ENCODE assay signal across 8 cellular contexts in the genomic region with DNA sequence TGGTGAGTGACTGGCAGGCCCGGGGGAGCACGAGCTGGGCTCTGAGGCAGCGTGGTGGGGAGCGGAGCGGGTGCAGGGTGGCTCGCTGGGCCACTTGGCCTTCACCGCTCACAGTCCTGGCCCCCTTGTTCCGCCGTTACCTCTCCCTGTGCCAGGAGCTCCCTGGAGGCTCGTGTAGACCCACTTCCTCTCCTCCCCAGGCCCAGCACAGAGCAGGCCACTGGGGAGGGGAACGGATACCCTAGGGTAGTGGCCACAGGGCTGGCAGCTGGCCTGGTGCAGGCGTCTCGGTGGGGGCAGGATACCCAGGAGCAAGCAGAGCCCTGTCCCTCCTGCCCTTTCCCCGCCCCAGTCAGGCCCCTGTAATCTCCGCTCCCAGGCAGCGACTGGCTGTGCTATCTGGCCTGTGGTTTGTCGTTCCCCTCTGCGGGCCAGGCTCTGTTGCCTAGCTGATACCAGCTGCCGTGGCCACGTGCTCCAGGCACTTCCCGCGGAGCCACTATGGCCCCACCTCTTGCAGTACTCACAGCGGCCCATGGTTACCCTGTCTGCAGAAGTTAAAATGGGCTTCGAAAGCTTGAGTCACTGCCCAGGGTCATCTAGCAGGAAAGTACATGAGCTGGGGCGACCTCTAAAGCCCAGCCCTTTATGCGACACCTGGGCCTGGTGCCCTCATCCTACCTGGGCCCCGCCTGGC. TPM values are rescaled to one million over a fixed set of nuclear protein-coding genes. Genes with fewer than 3 reads are reported as not detected.
A peak's percentile ranks its signal among the peaks of the same experiment; 100 is the strongest.
DNase-seq lines count a peak whose midpoint lies in the region; ATAC-seq and TF ChIP-seq lines count a peak whose summit lies in the region.

No MANE protein-coding gene starts in this region.

- H3K36me3 Mint-ChIP-seq in activated naive CD4-positive, alpha-beta T cell treated with anti-CD3 and anti-CD28 coated beads, Interleukin-2, amount 50 U/mL, for 24 hours, result peaks cover 3% of the 10 kb centered on the region

- ATAC-seq in GM21619 (IDR thresholded peaks at IDR 0.05; ENCODE audit: unreplicated experiment) (peak; percentile 66), SK-N-SH treated with all-trans-retinoic acid at 6 μM for 48 hours (peak; percentile 34), GM18873 (IDR thresholded peaks at IDR 0.05; ENCODE audit: low FRiP score, unreplicated experiment) (no peak)

- DNase-seq in lower leg skin (ENCODE audit: low spot score in 2 of 2) (peak; percentile 62 to 90), AG20443 (ENCODE audit: low spot score) (no peak), amniotic stem cell (lab: John Stamatoyannopoulos, UW) (no peak)
- DNase-seq in stimulated activated CD8-positive, alpha-beta memory T cell treated with anti-CD3 and anti-CD28 coated beads, Interleukin-4, amount 100 ng/mL, for 48 hours, result peak; percentile 65

- H3K27ac Mint-ChIP-seq in activated naive CD4-positive, alpha-beta T cell treated with anti-CD3 and anti-CD28 coated beads, Interleukin-2, amount 50 U/mL, for 24 hours, result peak overlapping the region; percentile 97

- 73 to 82% methylated on average over 23 to 27 of the region's 27 CpGs for WGBS in lower leg skin, 2 donors

- TF ChIP-seq POLR2A in lower leg skin (IDR thresholded peaks at IDR 0.05), result no peak

- H3K4me1 Mint-ChIP-seq in activated naive CD4-positive, alpha-beta T cell treated with anti-CD3 and anti-CD28 coated beads, Interleukin-2, amount 50 U/mL, for 24 hours, result peaks cover 26% of the 10 kb centered on the region

- intact Hi-C loops in lower leg skin (cut with DNase I; ENCODE audit: low total_unique reads), result no loop called here

- H3K4me3 Mint-ChIP-seq in activated naive CD4-positive, alpha-beta T cell treated with anti-CD3 and anti-CD28 coated beads, Interleukin-2, amount 50 U/mL, for 24 hours, result peak overlapping the region; percentile 60

- H3K27me3 Mint-ChIP-seq in activated naive CD4-positive, alpha-beta T cell treated with anti-CD3 and anti-CD28 coated beads, Interleukin-2, amount 50 U/mL, for 24 hours, result no peaks in the 10 kb centered on the region

- no peak overlapping the region for H3K4me3 ChIP-seq in lower leg skin (ENCODE audit: low read depth, poor library complexity, severe bottlenecking)

- no peak for TF ChIP-seq CTCF in lower leg skin (IDR thresholded peaks at IDR 0.05)

- no peaks in the 10 kb centered on the region for H3K9me3 Mint-ChIP-seq in activated naive CD4-positive, alpha-beta T cell treated with anti-CD3 and anti-CD28 coated beads, Interleukin-2, amount 50 U/mL, for 24 hours

TF ChIP-seq in SK-N-SH treated with all-trans-retinoic acid at 6 μM for 48 hours, 23 proteins besides CTCF, POLR2A, EP300 and RAD21:
- TF ChIP-seq CSDC2 (CRISPR knock-in tag; IDR thresholded peaks at IDR 0.05) (no peak), TCF4 (CRISPR knock-in tag; IDR thresholded peaks at IDR 0.05; ENCODE audit: borderline replicate concordance) (no peak), ARNTL (CRISPR knock-in tag; IDR thresholded peaks at IDR 0.05; ENCODE audit: borderline replicate concordance, low read depth) (no peak), GLIS3 (CRISPR knock-in tag; IDR thresholded peaks at IDR 0.05) (no peak), ZNF8 (CRISPR knock-in tag; IDR thresholded peaks at IDR 0.05) (no peak), TOX (CRISPR knock-in tag; IDR thresholded peaks at IDR 0.05; ENCODE audit: borderline replicate concordance) (no peak), ZFP3 (CRISPR knock-in tag; IDR thresholded peaks at IDR 0.05) (no peak), TSHZ2 (CRISPR knock-in tag; IDR thresholded peaks at IDR 0.05) (no peak), OSR1 (CRISPR knock-in tag; IDR thresholded peaks at IDR 0.05) (no peak), ZNF565 (CRISPR knock-in tag; conservative IDR thresholded peaks at IDR 0.05; ENCODE audit: low read depth) (no peak), ISL1 (CRISPR knock-in tag; IDR thresholded peaks at IDR 0.05) (no peak), PPARA (CRISPR knock-in tag; IDR thresholded peaks at IDR 0.05; ENCODE audit: borderline replicate concordance) (no peak), CREB5 (CRISPR knock-in tag; IDR thresholded peaks at IDR 0.05; ENCODE audit: low read depth) (no peak), ZFP30 (CRISPR knock-in tag; IDR thresholded peaks at IDR 0.05) (no peak), ZC3H10 (CRISPR knock-in tag; IDR thresholded peaks at IDR 0.05) (no peak), ZNF70 (CRISPR knock-in tag; IDR thresholded peaks at IDR 0.05) (no peak)
- TF ChIP-seq, protein P1, sequence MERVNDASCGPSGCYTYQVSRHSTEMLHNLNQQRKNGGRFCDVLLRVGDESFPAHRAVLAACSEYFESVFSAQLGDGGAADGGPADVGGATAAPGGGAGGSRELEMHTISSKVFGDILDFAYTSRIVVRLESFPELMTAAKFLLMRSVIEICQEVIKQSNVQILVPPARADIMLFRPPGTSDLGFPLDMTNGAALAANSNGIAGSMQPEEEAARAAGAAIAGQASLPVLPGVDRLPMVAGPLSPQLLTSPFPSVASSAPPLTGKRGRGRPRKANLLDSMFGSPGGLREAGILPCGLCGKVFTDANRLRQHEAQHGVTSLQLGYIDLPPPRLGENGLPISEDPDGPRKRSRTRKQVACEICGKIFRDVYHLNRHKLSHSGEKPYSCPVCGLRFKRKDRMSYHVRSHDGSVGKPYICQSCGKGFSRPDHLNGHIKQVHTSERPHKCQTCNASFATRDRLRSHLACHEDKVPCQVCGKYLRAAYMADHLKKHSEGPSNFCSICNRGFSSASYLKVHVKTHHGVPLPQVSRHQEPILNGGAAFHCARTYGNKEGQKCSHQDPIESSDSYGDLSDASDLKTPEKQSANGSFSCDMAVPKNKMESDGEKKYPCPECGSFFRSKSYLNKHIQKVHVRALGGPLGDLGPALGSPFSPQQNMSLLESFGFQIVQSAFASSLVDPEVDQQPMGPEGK (CRISPR knock-in tag; IDR thresholded peaks at IDR 0.05; ENCODE audit: borderline replicate concordance), result no peak
- TF ChIP-seq, protein P2, sequence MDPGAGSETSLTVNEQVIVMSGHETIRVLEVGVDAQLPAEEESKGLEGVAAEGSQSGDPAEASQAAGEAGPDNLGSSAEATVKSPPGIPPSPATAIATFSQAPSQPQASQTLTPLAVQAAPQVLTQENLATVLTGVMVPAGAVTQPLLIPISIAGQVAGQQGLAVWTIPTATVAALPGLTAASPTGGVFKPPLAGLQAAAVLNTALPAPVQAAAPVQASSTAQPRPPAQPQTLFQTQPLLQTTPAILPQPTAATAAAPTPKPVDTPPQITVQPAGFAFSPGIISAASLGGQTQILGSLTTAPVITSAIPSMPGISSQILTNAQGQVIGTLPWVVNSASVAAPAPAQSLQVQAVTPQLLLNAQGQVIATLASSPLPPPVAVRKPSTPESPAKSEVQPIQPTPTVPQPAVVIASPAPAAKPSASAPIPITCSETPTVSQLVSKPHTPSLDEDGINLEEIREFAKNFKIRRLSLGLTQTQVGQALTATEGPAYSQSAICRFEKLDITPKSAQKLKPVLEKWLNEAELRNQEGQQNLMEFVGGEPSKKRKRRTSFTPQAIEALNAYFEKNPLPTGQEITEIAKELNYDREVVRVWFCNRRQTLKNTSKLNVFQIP (CRISPR knock-in tag; IDR thresholded peaks at IDR 0.05; ENCODE audit: borderline replicate concordance, low read depth), result no peak

RNA-seq across cellular contexts. Expression of gene DOLPP1, which starts 11.6 kb away (rescaled TPM):
- 10 to 100 TPM in 2 of 4 donors, 1 to 10 TPM in 2; 7.5 to 14.0 (median 10.7) TPM for total RNA-seq in lower leg skin

RNA-seq across cellular contexts. Expression of gene MIGA2, which starts 32.9 kb away (rescaled TPM):
- total RNA-seq in lower leg skin, result 10 to 100 TPM; 37.7 to 66.1 (median 47.4) TPM

RNA-seq across cellular contexts. Expression of gene SH3GLB2, which starts 41.1 kb away (rescaled TPM):
- 100 to 1,000 TPM; 177 to 378 (median 207) TPM for total RNA-seq in lower leg skin

RNA-seq across cellular contexts. Expression of gene CRAT, which starts 41.3 kb away (rescaled TPM):
- total RNA-seq in lower leg skin, result 10 to 100 TPM; 13.7 to 78.2 (median 31.3) TPM

RNA-seq across cellular contexts. Expression of gene PTPA, which starts 41.9 kb away (rescaled TPM):
- 100 to 1,000 TPM in 1 of 4 donors, 10 to 100 TPM in 3; 62.9 to 104 (median 73.8) TPM for total RNA-seq in lower leg skin

Comparison
In these comparisons a context has a peak if more than half of its experiments do, and no peak if none do; other contexts are left out.
1. DNase-seq: peak in lower leg skin (2 of 2) and stimulated activated CD8-positive, alpha-beta memory T cell treated with anti-CD3 and anti-CD28 coated beads, Interleukin-4, amount 100 ng/mL, for 48 hours (single experiment); none in AG20443 (single experiment) and amniotic stem cell (single experiment).